In the genomic region with DNA sequence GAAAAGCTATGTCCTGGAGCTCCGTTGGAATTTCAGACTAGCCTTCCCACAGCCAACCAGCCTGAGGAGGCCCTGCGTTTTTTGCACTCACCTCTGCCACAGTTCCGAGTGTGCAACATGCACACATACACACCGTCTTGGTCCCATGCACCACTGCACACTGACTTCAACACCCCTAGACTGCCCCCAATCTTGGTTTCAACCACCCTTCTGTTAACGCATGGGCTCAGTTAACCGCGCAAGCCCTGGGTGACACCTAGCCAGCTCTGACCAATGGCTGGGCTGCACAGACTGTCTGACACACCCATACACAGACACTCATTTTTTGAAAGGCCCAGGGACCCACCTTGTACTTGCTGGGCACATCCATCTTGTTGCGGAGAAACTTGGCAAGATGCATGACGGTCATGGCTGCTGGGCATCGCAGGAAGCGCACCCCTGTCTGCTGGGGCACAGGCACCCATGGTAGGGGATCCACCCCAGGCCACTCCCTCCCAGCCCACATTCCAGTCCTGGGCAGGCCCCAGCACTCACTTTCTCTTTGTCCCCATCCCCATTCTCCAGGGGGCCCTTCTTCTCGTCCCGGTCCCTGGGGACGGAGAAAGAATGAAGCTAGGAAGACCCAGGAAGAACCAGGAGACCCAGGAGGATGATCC, we compare ENCODE assay signal across 2 cellular contexts.
TF ChIP-seq lines count a peak whose summit lies in the region.

No MANE protein-coding gene starts in this region.

TF ChIP-seq in HepG2, 621 proteins besides CTCF, POLR2A, EP300 and RAD21 (continues in another document):
- TF ChIP-seq, protein P1, sequence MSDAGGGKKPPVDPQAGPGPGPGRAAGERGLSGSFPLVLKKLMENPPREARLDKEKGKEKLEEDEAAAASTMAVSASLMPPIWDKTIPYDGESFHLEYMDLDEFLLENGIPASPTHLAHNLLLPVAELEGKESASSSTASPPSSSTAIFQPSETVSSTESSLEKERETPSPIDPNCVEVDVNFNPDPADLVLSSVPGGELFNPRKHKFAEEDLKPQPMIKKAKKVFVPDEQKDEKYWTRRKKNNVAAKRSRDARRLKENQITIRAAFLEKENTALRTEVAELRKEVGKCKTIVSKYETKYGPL (CRISPR knock-in tag; IDR thresholded peaks at IDR 0.05), result no peak
- TF ChIP-seq FOXP4 (CRISPR knock-in tag; IDR thresholded peaks at IDR 0.05) (no peak), EHMT2 (IDR thresholded peaks at IDR 0.05; ENCODE audit: borderline replicate concordance, low read depth, low read length) (no peak), ZFP91 (CRISPR knock-in tag; IDR thresholded peaks at IDR 0.05; ENCODE audit: borderline replicate concordance) (0 out of 2 replicates have a peak, but pooled peaks have one; percentile 21), POLR2G (IDR thresholded peaks at IDR 0.05; ENCODE audit: low read depth, low read length) (0 out of 2 replicates have a peak, but pooled peaks have one; percentile 18), ATM (IDR thresholded peaks at IDR 0.05; ENCODE audit: borderline replicate concordance) (no peak), NONO (IDR thresholded peaks at IDR 0.05) (no peak), NONO (CRISPR knock-in tag; conservative IDR thresholded peaks at IDR 0.05) (0 out of 2 replicates have a peak, but pooled peaks have one; percentile 20), ZNF75D (CRISPR knock-in tag; IDR thresholded peaks at IDR 0.05; ENCODE audit: borderline replicate concordance) (0 out of 2 replicates have a peak, but pooled peaks have one; percentile 37), TSC22D2 (CRISPR knock-in tag; IDR thresholded peaks at IDR 0.05; ENCODE audit: borderline replicate concordance) (no peak), ATRX (CRISPR knock-in tag; IDR thresholded peaks at IDR 0.05; ENCODE audit: borderline replicate concordance) (no peak), AGO2 (optimal IDR thresholded peaks at IDR 0.05; ENCODE audit: low read depth, low read length) (peak; percentile 59), AGO1 (IDR thresholded peaks at IDR 0.05; ENCODE audit: low read depth, low read length, poor library complexity, severe bottlenecking) (peak; percentile 59), RBM22 (optimal IDR thresholded peaks at IDR 0.05; ENCODE audit: low read length) (peak; percentile 59)
- TF ChIP-seq, protein P2, sequence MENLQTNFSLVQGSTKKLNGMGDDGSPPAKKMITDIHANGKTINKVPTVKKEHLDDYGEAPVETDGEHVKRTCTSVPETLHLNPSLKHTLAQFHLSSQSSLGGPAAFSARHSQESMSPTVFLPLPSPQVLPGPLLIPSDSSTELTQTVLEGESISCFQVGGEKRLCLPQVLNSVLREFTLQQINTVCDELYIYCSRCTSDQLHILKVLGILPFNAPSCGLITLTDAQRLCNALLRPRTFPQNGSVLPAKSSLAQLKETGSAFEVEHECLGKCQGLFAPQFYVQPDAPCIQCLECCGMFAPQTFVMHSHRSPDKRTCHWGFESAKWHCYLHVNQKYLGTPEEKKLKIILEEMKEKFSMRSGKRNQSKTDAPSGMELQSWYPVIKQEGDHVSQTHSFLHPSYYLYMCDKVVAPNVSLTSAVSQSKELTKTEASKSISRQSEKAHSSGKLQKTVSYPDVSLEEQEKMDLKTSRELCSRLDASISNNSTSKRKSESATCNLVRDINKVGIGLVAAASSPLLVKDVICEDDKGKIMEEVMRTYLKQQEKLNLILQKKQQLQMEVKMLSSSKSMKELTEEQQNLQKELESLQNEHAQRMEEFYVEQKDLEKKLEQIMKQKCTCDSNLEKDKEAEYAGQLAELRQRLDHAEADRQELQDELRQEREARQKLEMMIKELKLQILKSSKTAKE (CRISPR knock-in tag; IDR thresholded peaks at IDR 0.05; ENCODE audit: borderline replicate concordance), result no peak
- TF ChIP-seq, protein P3, sequence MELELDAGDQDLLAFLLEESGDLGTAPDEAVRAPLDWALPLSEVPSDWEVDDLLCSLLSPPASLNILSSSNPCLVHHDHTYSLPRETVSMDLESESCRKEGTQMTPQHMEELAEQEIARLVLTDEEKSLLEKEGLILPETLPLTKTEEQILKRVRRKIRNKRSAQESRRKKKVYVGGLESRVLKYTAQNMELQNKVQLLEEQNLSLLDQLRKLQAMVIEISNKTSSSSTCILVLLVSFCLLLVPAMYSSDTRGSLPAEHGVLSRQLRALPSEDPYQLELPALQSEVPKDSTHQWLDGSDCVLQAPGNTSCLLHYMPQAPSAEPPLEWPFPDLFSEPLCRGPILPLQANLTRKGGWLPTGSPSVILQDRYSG (CRISPR knock-in tag; IDR thresholded peaks at IDR 0.05), result no peak

TF ChIP-seq in HEK293, 187 proteins besides CTCF, POLR2A, EP300 and RAD21:
- TF ChIP-seq, protein P4, sequence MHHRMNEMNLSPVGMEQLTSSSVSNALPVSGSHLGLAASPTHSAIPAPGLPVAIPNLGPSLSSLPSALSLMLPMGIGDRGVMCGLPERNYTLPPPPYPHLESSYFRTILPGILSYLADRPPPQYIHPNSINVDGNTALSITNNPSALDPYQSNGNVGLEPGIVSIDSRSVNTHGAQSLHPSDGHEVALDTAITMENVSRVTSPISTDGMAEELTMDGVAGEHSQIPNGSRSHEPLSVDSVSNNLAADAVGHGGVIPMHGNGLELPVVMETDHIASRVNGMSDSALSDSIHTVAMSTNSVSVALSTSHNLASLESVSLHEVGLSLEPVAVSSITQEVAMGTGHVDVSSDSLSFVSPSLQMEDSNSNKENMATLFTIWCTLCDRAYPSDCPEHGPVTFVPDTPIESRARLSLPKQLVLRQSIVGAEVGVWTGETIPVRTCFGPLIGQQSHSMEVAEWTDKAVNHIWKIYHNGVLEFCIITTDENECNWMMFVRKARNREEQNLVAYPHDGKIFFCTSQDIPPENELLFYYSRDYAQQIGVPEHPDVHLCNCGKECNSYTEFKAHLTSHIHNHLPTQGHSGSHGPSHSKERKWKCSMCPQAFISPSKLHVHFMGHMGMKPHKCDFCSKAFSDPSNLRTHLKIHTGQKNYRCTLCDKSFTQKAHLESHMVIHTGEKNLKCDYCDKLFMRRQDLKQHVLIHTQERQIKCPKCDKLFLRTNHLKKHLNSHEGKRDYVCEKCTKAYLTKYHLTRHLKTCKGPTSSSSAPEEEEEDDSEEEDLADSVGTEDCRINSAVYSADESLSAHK (tag by site-specific recombination; IDR thresholded peaks at IDR 0.05), result no peak
- TF ChIP-seq, protein P5, sequence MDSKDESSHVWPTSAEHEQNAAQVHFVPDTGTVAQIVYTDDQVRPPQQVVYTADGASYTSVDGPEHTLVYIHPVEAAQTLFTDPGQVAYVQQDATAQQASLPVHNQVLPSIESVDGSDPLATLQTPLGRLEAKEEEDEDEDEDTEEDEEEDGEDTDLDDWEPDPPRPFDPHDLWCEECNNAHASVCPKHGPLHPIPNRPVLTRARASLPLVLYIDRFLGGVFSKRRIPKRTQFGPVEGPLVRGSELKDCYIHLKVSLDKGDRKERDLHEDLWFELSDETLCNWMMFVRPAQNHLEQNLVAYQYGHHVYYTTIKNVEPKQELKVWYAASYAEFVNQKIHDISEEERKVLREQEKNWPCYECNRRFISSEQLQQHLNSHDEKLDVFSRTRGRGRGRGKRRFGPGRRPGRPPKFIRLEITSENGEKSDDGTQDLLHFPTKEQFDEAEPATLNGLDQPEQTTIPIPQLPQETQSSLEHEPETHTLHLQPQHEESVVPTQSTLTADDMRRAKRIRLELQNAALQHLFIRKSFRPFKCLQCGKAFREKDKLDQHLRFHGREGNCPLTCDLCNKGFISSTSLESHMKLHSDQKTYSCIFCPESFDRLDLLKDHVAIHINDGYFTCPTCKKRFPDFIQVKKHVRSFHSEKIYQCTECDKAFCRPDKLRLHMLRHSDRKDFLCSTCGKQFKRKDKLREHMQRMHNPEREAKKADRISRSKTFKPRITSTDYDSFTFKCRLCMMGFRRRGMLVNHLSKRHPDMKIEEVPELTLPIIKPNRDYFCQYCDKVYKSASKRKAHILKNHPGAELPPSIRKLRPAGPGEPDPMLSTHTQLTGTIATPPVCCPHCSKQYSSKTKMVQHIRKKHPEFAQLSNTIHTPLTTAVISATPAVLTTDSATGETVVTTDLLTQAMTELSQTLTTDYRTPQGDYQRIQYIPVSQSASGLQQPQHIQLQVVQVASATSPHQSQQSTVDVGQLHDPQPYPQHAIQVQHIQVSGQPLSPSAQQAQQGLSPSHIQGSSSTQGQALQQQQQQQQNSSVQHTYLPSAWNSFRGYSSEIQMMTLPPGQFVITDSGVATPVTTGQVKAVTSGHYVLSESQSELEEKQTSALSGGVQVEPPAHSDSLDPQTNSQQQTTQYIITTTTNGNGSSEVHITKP (tag by site-specific recombination; IDR thresholded peaks at IDR 0.05), result peak; percentile 28
- TF ChIP-seq ZNF473 (tag by site-specific recombination; IDR thresholded peaks at IDR 0.05), result no peak
- no peak for TF ChIP-seq ZNF76 (tag by site-specific recombination; IDR thresholded peaks at IDR 0.05; ENCODE audit: borderline replicate concordance, low read depth)
- peak; percentile 81 for TF ChIP-seq KLF1 (tag by site-specific recombination; IDR thresholded peaks at IDR 0.05)
